In the genomic region with DNA sequence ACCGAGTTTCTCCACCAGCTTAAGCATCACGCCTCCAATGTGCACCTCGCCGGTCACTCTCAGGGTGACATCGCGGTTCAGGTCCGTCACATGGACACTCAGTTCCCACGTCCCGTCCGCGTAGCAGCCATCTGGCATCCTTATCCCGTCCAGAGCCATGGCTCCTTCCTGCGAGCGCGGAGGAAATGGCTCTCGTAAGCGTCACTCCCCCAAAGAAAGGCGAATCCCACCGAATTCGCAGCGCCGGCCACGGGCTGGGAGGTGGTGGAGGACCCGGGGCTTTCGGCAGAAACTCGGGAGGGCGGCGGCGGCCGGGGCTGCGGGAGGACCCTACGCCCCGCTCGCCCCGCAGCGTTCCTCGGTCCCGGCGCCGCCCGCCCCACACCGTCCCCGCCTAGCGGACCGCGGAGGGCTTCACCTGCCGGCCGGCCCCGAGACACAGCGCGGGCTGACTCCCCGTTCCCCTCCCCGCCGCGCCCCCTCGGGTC, we compare ENCODE assay signal across 8 cellular contexts. TPM values are rescaled to one million over a fixed set of nuclear protein-coding genes. Genes with fewer than 3 reads are reported as not detected.
DNase-seq lines count a peak whose midpoint lies in the region; ATAC-seq and TF ChIP-seq lines count a peak whose summit lies in the region.

No MANE protein-coding gene starts in this region.

- peak overlapping the region; percentile 75 for H3K4me3 ChIP-seq in CD4-positive, CD25-positive, alpha-beta regulatory T cell (ENCODE audit: low read depth, low read length)
- peak overlapping the region; percentile 83 for H3K4me3 ChIP-seq in neural cell (ENCODE audit: low read length)

- peak overlapping the region; percentile 72 to 89 (median 86) for H3K4me3 Mint-ChIP-seq in CD4-positive, CD25-positive, alpha-beta regulatory T cell

- peak in 2 of 3 donors; percentile 14 to 23 for DNase-seq in CD4-positive, CD25-positive, alpha-beta regulatory T cell
- peak; percentile 80 for DNase-seq in NCI-H2227 (lab: John Stamatoyannopoulos, UW; ENCODE audit: unreplicated experiment)
- DNase-seq in activated gamma-delta T cell (lab: John Stamatoyannopoulos, UW) = peak; percentile 19
- peak; percentile 49 for DNase-seq in foreskin melanocyte
- no peak for DNase-seq in NCI-H128 (lab: John Stamatoyannopoulos, UW; ENCODE audit: unreplicated experiment)
- no peak for DNase-seq in SKM-1 (lab: John Stamatoyannopoulos, UW; ENCODE audit: unreplicated experiment)

- peaks cover 42% of the 10 kb centered on the region for H3K79me2 ChIP-seq in neural cell (replicated peaks; ENCODE audit: insufficient read depth, low read length)

- peak overlapping the region; percentile 87 for H3K9ac ChIP-seq in neural cell (ENCODE audit: low read length)

- H2AFZ ChIP-seq in neural cell (ENCODE audit: low read depth, low read length) = peak overlapping the region; percentile 62

- peaks cover 46% of the 10 kb centered on the region for H3K27me3 ChIP-seq in CD4-positive, CD25-positive, alpha-beta regulatory T cell (ENCODE audit: control insufficient read depth, insufficient read depth, low read length)
- H3K27me3 ChIP-seq in neural cell (ENCODE audit: insufficient read depth, low read depth, low read length) = no peaks in the 10 kb centered on the region

- H4K20me1 ChIP-seq in neural cell (ENCODE audit: insufficient read depth) = no peaks in the 10 kb centered on the region

- TF ChIP-seq CTCF in neural cell (IDR thresholded peaks at IDR 0.05; ENCODE audit: poor library complexity, severe bottlenecking) = peak; percentile 30

- H3K4me1 ChIP-seq in CD4-positive, CD25-positive, alpha-beta regulatory T cell (ENCODE audit: control insufficient read depth, insufficient read depth, low read length, poor library complexity, severe bottlenecking) = peaks cover 26% of the 10 kb centered on the region

- H3K36me3 Mint-ChIP-seq in CD4-positive, CD25-positive, alpha-beta regulatory T cell = no peaks in the 10 kb centered on the region

- ATAC-seq in CD4-positive, CD25-positive, alpha-beta regulatory T cell (ENCODE audit: low read depth in 2 of 2) = peak; percentile 20 to 28
- ATAC-seq in GM21529 (IDR thresholded peaks at IDR 0.05; ENCODE audit: unreplicated experiment) = peak; percentile 35

- H3K27ac ChIP-seq in CD4-positive, CD25-positive, alpha-beta regulatory T cell (ENCODE audit: insufficient read depth, low read length, poor library complexity, severe bottlenecking) = no peak overlapping the region
- H3K27ac ChIP-seq in neural cell (ENCODE audit: low read length) = peak overlapping the region; percentile 42

- H3K9me2 ChIP-seq in neural cell (ENCODE audit: insufficient read depth, low read length) = no peaks in the 10 kb centered on the region

- peaks cover 69% of the 10 kb centered on the region for H3K27me3 Mint-ChIP-seq in CD4-positive, CD25-positive, alpha-beta regulatory T cell

- H3K9me3 ChIP-seq in CD4-positive, CD25-positive, alpha-beta regulatory T cell (ENCODE audit: control insufficient read depth in 2 of 2, low read length in 2 of 2) = no peaks in the 10 kb centered on the region
- no peaks in the 10 kb centered on the region for H3K9me3 ChIP-seq in neural cell (ENCODE audit: low read length)

- no peaks in the 10 kb centered on the region for H3K36me3 ChIP-seq in CD4-positive, CD25-positive, alpha-beta regulatory T cell (ENCODE audit: control insufficient read depth, insufficient read depth, low read length)
- H3K36me3 ChIP-seq in neural cell (ENCODE audit: insufficient read depth, low read length) = no peaks in the 10 kb centered on the region

- H3K4me1 Mint-ChIP-seq in CD4-positive, CD25-positive, alpha-beta regulatory T cell = peaks cover 10 to 21% (median 16%) of the 10 kb centered on the region in 4 donors

- TF ChIP-seq RAD21 in neural cell (conservative IDR thresholded peaks at IDR 0.05) = no peak

- H3K9me3 Mint-ChIP-seq in CD4-positive, CD25-positive, alpha-beta regulatory T cell = peaks cover 0 to 3% (median 0%) of the 10 kb centered on the region in 7 donors

- no peak for TF ChIP-seq EP300 in neural cell (conservative IDR thresholded peaks at IDR 0.05; ENCODE audit: poor library complexity, severe bottlenecking)

- peak overlapping the region; percentile 98 for H3K4me2 ChIP-seq in neural cell (ENCODE audit: low read length)

- peaks cover 3% of the 10 kb centered on the region for H3F3A ChIP-seq in neural cell (ENCODE audit: insufficient read depth, low read length, poor library complexity, severe bottlenecking)

- H3K27ac Mint-ChIP-seq in CD4-positive, CD25-positive, alpha-beta regulatory T cell = peak overlapping the region; percentile 24 to 62 (median 52)

TF ChIP-seq in neural cell, 6 proteins besides CTCF, POLR2A, EP300 and RAD21:
- TF ChIP-seq, protein P1, sequence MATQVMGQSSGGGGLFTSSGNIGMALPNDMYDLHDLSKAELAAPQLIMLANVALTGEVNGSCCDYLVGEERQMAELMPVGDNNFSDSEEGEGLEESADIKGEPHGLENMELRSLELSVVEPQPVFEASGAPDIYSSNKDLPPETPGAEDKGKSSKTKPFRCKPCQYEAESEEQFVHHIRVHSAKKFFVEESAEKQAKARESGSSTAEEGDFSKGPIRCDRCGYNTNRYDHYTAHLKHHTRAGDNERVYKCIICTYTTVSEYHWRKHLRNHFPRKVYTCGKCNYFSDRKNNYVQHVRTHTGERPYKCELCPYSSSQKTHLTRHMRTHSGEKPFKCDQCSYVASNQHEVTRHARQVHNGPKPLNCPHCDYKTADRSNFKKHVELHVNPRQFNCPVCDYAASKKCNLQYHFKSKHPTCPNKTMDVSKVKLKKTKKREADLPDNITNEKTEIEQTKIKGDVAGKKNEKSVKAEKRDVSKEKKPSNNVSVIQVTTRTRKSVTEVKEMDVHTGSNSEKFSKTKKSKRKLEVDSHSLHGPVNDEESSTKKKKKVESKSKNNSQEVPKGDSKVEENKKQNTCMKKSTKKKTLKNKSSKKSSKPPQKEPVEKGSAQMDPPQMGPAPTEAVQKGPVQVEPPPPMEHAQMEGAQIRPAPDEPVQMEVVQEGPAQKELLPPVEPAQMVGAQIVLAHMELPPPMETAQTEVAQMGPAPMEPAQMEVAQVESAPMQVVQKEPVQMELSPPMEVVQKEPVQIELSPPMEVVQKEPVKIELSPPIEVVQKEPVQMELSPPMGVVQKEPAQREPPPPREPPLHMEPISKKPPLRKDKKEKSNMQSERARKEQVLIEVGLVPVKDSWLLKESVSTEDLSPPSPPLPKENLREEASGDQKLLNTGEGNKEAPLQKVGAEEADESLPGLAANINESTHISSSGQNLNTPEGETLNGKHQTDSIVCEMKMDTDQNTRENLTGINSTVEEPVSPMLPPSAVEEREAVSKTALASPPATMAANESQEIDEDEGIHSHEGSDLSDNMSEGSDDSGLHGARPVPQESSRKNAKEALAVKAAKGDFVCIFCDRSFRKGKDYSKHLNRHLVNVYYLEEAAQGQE (IDR thresholded peaks at IDR 0.05; ENCODE audit: borderline replicate concordance) = peak; percentile 6
- TF ChIP-seq MXI1 (conservative IDR thresholded peaks at IDR 0.05; ENCODE audit: poor library complexity, severe bottlenecking) (peak; percentile 51), SMC3 (conservative IDR thresholded peaks at IDR 0.05; ENCODE audit: poor library complexity) (no peak), EZH2 (IDR thresholded peaks at IDR 0.05; ENCODE audit: borderline replicate concordance, insufficient read depth, low read length, poor library complexity, severe bottlenecking) (no peak), TAF1 (IDR thresholded peaks at IDR 0.05; ENCODE audit: low read depth) (peak; percentile 12), POLR2AphosphoS5 (IDR thresholded peaks at IDR 0.05) (no peak)
TF ChIP-seq in neural cell: peak in this region for 3.

RNA-seq across cellular contexts. Expression of a gene that starts 0.4 kb away (rescaled TPM):
- total RNA-seq in CD4-positive, CD25-positive, alpha-beta regulatory T cell = 0.22 TPM
- polyA plus RNA-seq in CD4-positive, CD25-positive, alpha-beta regulatory T cell = not detected
- 58.1 and 59.6 TPM in 2 replicates for polyA plus RNA-seq in neural cell
- polyA minus RNA-seq in neural cell = 49.9 and 53.6 TPM in 2 replicates

Comparison
In these comparisons a context has a peak if more than half of its experiments do, and no peak if none do; other contexts are left out.
1. DNase-seq: peak in CD4-positive, CD25-positive, alpha-beta regulatory T cell (2 of 3), NCI-H2227 (single experiment), activated gamma-delta T cell (single experiment) and foreskin melanocyte (single experiment); none in NCI-H128 (single experiment) and SKM-1 (single experiment).
2. RNA of a gene that starts 0.4 kb away (polyA plus RNA-seq): 58.1 to 59.6 TPM in neural cell; not detected in CD4-positive, CD25-positive, alpha-beta regulatory T cell; every median in the first group is over 10 times any median in the second.